In genomic region chr1:149844650-149845255, GRCh38 we compare ENCODE assay signal across 8 cellular contexts. TPM values are rescaled to one million over a fixed set of nuclear protein-coding genes. Genes with fewer than 3 reads are reported as not detected.
DNase-seq lines count a peak whose midpoint lies in the region; ATAC-seq and TF ChIP-seq lines count a peak whose summit lies in the region.

No MANE protein-coding gene starts in this region.

- H3K4me3 ChIP-seq in iPS-11a (ENCODE audit: low read depth, low read length) (peak overlapping the region; percentile 0), stomach (peak overlapping the region in 1 of 4 donors; percentile 54)

- H3K9me3 Mint-ChIP-seq in activated T-cell treated with anti-CD3 and anti-CD28 coated beads, Interleukin-2, amount 50 U/mL, for 4 hours = no peaks in the 10 kb centered on the region
- H3K9me3 Mint-ChIP-seq in activated B cell treated with CpG ODN at 0.5 μM for 24 hours (no peaks in the 10 kb centered on the region), CD14-positive monocyte (no peaks in the 10 kb centered on the region)

- TF ChIP-seq CTCF in activated B cell treated with CpG ODN at 0.5 μM for 24 hours (IDR thresholded peaks at IDR 0.05) (no peak), stomach (IDR thresholded peaks at IDR 0.05) (no peak), CD14-positive monocyte (IDR thresholded peaks at IDR 0.05) (no peak)

- WGBS in stomach, 5 donors = 54 to 63% (median 56%) methylated on average over 4 of the region's 4 CpGs

- no peaks in the 10 kb centered on the region for H3K9me3 ChIP-seq in stomach

- peaks cover 11% of the 10 kb centered on the region for H3K36me3 Mint-ChIP-seq in activated T-cell treated with anti-CD3 and anti-CD28 coated beads, Interleukin-2, amount 50 U/mL, for 4 hours (ENCODE audit: insufficient read depth)
- H3K36me3 Mint-ChIP-seq in activated B cell treated with CpG ODN at 0.5 μM for 24 hours (ENCODE audit: low read depth) (peaks cover 38% of the 10 kb centered on the region), CD14-positive monocyte (peaks cover 16 to 28% of the 10 kb centered on the region in 2 donors)

- no peak for TF ChIP-seq EP300 in stomach (IDR thresholded peaks at IDR 0.05)

- DNase-seq in activated T-cell treated with anti-CD3 and anti-CD28 coated beads, Interleukin-2, amount 50 U/mL, for 4 hours = no peak
- no peak for DNase-seq in activated T-cell treated with anti-CD3 and anti-CD28 coated beads for 4 hours
- no peak for DNase-seq in activated B cell treated with CpG ODN at 0.5 μM for 24 hours
- DNase-seq in stomach = no peak
- DNase-seq in CD14-positive monocyte (ENCODE audit: low spot score) = no peak
- no peak for DNase-seq in DMS 273 treated with DMSO at 0.1 percent for 48 hours (lab: John Stamatoyannopoulos, UW)
- DNase-seq in medulla oblongata (ENCODE audit: extremely low spot score) = no peak

- ATAC-seq in activated T-cell treated with anti-CD3 and anti-CD28 coated beads, Interleukin-2, amount 50 U/mL, for 4 hours = no peak
- ATAC-seq in activated B cell treated with CpG ODN at 0.5 μM for 24 hours (ENCODE audit: low read depth) = no peak

- H3K27ac ChIP-seq in stomach = peak overlapping the region in 3 of 5 donors; percentile 88 to 91 (median 88)

- peaks cover 0 to 4% (median 0%) of the 10 kb centered on the region in 4 donors for H3K36me3 ChIP-seq in stomach

- peaks cover 53% of the 10 kb centered on the region for H3K4me1 Mint-ChIP-seq in activated T-cell treated with anti-CD3 and anti-CD28 coated beads, Interleukin-2, amount 50 U/mL, for 4 hours (ENCODE audit: low read depth)
- peaks cover 58% of the 10 kb centered on the region for H3K4me1 Mint-ChIP-seq in activated B cell treated with CpG ODN at 0.5 μM for 24 hours
- peaks cover 56% of the 10 kb centered on the region for H3K4me1 Mint-ChIP-seq in CD14-positive monocyte

- POLR2A ChIA-PET in activated B cell treated with CpG ODN at 0.5 μM for 24 hours (lab: Charles Lee) = interaction anchor here (1.0 to 8.0 kb wide), 3 partner anchors 41 to 308 kb away, joined by 3 to 311 read pairs (median 4); a partner anchor contains a TSS

- peaks cover 38 to 64% (median 45%) of the 10 kb centered on the region in 4 donors for H3K4me1 ChIP-seq in stomach

- intact Hi-C loops in activated B cell treated with CpG ODN at 0.5 μM for 24 hours (cut with micrococcal nuclease) (no loop called here), stomach (cut with DNase I; ENCODE audit: low total_unique reads) (no loop called here), CD14-positive monocyte (cut with micrococcal nuclease) (no loop called here)

- no peak for TF ChIP-seq POLR2A in stomach (IDR thresholded peaks at IDR 0.05)

- H3K27ac Mint-ChIP-seq in activated B cell treated with CpG ODN at 0.5 μM for 24 hours (peak overlapping the region; percentile 70), CD14-positive monocyte (peak overlapping the region in 1 of 7 donors; percentile 35)

- CTCF ChIA-PET in activated B cell treated with CpG ODN at 0.5 μM for 24 hours (lab: Charles Lee) = interaction anchor here (1.4 kb wide), 1 partner anchor 43 kb away, joined by 3 read pairs; a partner anchor contains a TSS

- H3K27me3 Mint-ChIP-seq in activated T-cell treated with anti-CD3 and anti-CD28 coated beads, Interleukin-2, amount 50 U/mL, for 4 hours (ENCODE audit: low read depth) = no peaks in the 10 kb centered on the region
- H3K27me3 Mint-ChIP-seq in activated B cell treated with CpG ODN at 0.5 μM for 24 hours = no peaks in the 10 kb centered on the region
- no peaks in the 10 kb centered on the region for H3K27me3 Mint-ChIP-seq in CD14-positive monocyte (ENCODE audit: low read depth in 3 of 3)

- H3K27me3 ChIP-seq in stomach = no peaks in the 10 kb centered on the region

- H3K4me3 Mint-ChIP-seq in activated T-cell treated with anti-CD3 and anti-CD28 coated beads, Interleukin-2, amount 50 U/mL, for 4 hours = peak overlapping the region; percentile 61
- peak overlapping the region; percentile 42 for H3K4me3 Mint-ChIP-seq in activated B cell treated with CpG ODN at 0.5 μM for 24 hours
- H3K4me3 Mint-ChIP-seq in CD14-positive monocyte = peak overlapping the region in 1 of 2 donors; percentile 30

RNA-seq across cellular contexts. Expression of gene BOLA1, which starts 54.6 kb away (rescaled TPM):
- total RNA-seq in activated T-cell treated with anti-CD3 and anti-CD28 coated beads, Interleukin-2, amount 50 U/mL, for 4 hours = 10 to 100 TPM; 15.7 to 18.9 (median 17.9) TPM
- total RNA-seq in activated B cell treated with CpG ODN at 0.5 μM for 24 hours (10.2 and 11.6 TPM in 2 replicates), stomach (10 to 100 TPM in 4 of 5 donors, 1 to 10 TPM in 1; 2.9 to 48.4 (median 13.8) TPM)
- polyA plus RNA-seq in stomach (10 to 100 TPM; 31.0 to 48.7 (median 32.9) TPM), CD14-positive monocyte (10 to 100 TPM; 17.6 to 17.8 TPM)
